1 cellular context compared by ENCODE assay signal in the genomic region with DNA sequence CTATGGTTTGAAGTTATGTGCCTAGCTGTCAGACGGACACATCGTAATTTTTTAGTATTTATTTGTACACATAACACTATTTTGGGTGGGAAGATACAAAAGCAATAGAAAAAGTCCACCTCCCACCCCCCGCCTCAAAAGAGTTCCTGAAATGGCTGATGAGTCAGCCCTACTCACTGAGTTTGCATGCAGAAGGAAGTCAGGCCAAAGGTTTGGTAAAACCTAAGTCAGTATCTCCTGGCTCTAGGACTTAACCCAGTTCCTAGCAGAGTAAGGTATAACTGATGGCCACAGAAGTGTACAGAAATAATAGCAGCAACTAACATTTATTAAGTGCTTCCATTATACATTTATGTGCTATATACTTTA.
TF ChIP-seq lines count a peak whose summit lies in the region.

No MANE protein-coding gene starts in this region.

TF ChIP-seq in K562, 482 proteins besides CTCF, POLR2A, EP300 and RAD21 (continued from another document):
- TF ChIP-seq ZBTB9 (CRISPR knock-in tag; IDR thresholded peaks at IDR 0.05) (no peak), ZNF507 (tag; conservative IDR thresholded peaks at IDR 0.05) (no peak), ZNF239 (CRISPR knock-in tag; IDR thresholded peaks at IDR 0.05) (no peak), MAFG (tag; conservative IDR thresholded peaks at IDR 0.05) (no peak)
- TF ChIP-seq, protein P1, sequence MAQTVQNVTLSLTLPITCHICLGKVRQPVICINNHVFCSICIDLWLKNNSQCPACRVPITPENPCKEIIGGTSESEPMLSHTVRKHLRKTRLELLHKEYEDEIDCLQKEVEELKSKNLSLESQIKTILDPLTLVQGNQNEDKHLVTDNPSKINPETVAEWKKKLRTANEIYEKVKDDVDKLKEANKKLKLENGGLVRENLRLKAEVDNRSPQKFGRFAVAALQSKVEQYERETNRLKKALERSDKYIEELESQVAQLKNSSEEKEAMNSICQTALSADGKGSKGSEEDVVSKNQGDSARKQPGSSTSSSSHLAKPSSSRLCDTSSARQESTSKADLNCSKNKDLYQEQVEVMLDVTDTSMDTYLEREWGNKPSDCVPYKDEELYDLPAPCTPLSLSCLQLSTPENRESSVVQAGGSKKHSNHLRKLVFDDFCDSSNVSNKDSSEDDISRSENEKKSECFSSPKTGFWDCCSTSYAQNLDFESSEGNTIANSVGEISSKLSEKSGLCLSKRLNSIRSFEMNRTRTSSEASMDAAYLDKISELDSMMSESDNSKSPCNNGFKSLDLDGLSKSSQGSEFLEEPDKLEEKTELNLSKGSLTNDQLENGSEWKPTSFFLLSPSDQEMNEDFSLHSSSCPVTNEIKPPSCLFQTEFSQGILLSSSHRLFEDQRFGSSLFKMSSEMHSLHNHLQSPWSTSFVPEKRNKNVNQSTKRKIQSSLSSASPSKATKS (CRISPR knock-in tag; IDR thresholded peaks at IDR 0.05) = no peak
